In the genomic region with DNA sequence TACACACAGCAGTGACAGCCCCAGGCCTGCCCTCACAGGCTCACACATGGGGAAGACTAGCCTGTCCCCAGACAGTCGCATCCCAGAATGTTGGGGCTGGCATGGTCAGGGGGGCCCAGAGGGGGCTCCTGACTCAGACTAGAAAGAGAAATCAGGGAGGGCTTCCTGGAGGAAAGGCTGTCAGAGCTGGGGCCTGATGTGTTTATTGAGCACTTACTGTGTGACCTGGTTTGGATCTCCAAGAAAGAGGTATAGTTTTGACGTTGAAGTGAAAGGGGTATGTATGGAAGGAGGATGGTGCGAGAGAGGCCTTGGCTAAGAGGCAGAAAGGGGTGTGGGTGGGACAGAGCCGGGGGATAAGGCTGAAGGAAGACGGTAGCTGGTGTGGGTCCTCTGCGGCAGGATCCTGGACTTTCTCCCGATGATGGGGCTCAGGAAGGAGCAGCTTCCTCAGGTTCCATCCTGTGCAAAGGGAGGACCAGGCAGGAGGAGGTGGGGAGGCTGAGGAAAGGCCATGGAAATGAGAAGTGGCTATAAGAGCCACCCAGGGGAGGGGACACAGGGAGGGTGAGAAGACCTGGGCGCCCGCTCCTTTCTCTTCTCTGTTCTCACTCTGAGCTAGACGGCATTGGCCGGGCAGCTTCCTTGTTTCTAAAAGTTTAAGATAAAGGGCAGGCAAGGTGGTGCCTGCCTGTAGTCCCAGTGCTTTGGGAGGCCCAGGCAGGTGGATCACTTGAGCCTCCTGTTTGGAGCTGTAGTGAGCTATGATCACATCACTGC, we compare ENCODE assay signal across 17 cellular contexts. TPM values are rescaled to one million over a fixed set of nuclear protein-coding genes. Genes with fewer than 3 reads are reported as not detected.
DNase-seq lines count a peak whose midpoint lies in the region; ATAC-seq and TF ChIP-seq lines count a peak whose summit lies in the region.
"Had no signal": no experiment of that assay in that cellular context is flagged by ENCODE, and none has a peak within 500 bp of the region (broad histone marks: within the 10 kb centered on the region; RNA-seq: fewer than 3 reads in every experiment).

No MANE protein-coding gene starts in this region.

- CTCF ChIA-PET in IMR-90 (lab: Yijun Ruan, JAX), result interaction anchor here (0.6 to 1.4 kb wide), 2 partner anchors 38 to 40 kb away, joined by 4 read pairs; no protein-coding TSS in a partner anchor

- H3K56ac ChIP-seq in IMR-90 (ENCODE audit: extremely low read depth, insufficient read depth, low read length), result no peak overlapping the region

- H4K5ac ChIP-seq in IMR-90 (ENCODE audit: low read depth, low read length), result no peak overlapping the region

- no peak overlapping the region for H2BK5ac ChIP-seq in IMR-90 (ENCODE audit: low read depth, low read length, poor library complexity, severe bottlenecking)

- H3K18ac ChIP-seq in IMR-90 (ENCODE audit: low read depth, low read length), result no peak overlapping the region

- no peaks in the 10 kb centered on the region for H3K36me3 Mint-ChIP-seq in stimulated activated memory B cell treated with anti-CD40 and anti-IgM and Interleukin-4, amounts not matched to agents 10 μg/mL and 1 μg/mL and 100 μg/mL, for 72 hours
- H3K36me3 Mint-ChIP-seq: CD4-positive, CD25-positive, alpha-beta regulatory T cell had no signal

- no peak overlapping the region for H3K14ac ChIP-seq in IMR-90 (replicated peaks; ENCODE audit: low read depth, low read length)

- no peak overlapping the region for H2AFZ ChIP-seq in IMR-90 (replicated peaks; ENCODE audit: low read length, poor library complexity)

- no peaks in the 10 kb centered on the region for H3K9me3 ChIP-seq in IMR-90 (ENCODE audit: control insufficient read depth, insufficient read depth, low read length)
- H3K9me3 ChIP-seq: Caco-2, HAP-1 had no signal

- H4K8ac ChIP-seq in IMR-90 (ENCODE audit: low read depth in 2 of 2, low read length in 2 of 2), result no peak overlapping the region

- TF ChIP-seq POLR2A in IMR-90 (IDR thresholded peaks at IDR 0.05; ENCODE audit: low read depth, low read length), result no peak

- DNase-seq in left cardiac atrium, result peak; percentile 14
- no peak for DNase-seq in Right ventricle myocardium superior
- DNase-seq in IMR-90, result no peak
- DNase-seq in UCSD-AML1 (lab: John Stamatoyannopoulos, UW; ENCODE audit: unreplicated experiment), result peak; percentile 23
- DNase-seq in central memory CD4-positive, alpha-beta T cell, result no peak
- no peak for DNase-seq in NCI-H1092 (lab: John Stamatoyannopoulos, UW)
- DNase-seq in foreskin keratinocyte, result no peak
- DNase-seq: Caco-2; CD4-positive, CD25-positive, alpha-beta regulatory T cell; EL; NCI-H1092 treated with DMSO at 0.1 percent for 48 hours; NCI-H2081 treated with DMSO at 0.1 percent for 48 hours; NCI-H510A; NCI-H774; SHP77 had no signal

- peak overlapping the region; percentile 17 for H3K27ac Mint-ChIP-seq in stimulated activated memory B cell treated with anti-CD40 and anti-IgM and Interleukin-4, amounts not matched to agents 10 μg/mL and 1 μg/mL and 100 μg/mL, for 72 hours

- no peaks in the 10 kb centered on the region for H4K20me1 ChIP-seq in IMR-90 (ENCODE audit: insufficient read depth, low read length)

- TF ChIP-seq CTCF in IMR-90 (conservative IDR thresholded peaks at IDR 0.05; ENCODE audit: low read depth, low read length) (no peak), foreskin keratinocyte (conservative IDR thresholded peaks at IDR 0.05) (no peak)

- H3K9ac ChIP-seq in IMR-90 (ENCODE audit: low read depth, low read length), result no peak overlapping the region

- H3K9me3 Mint-ChIP-seq in stimulated activated memory B cell treated with anti-CD40 and anti-IgM and Interleukin-4, amounts not matched to agents 10 μg/mL and 1 μg/mL and 100 μg/mL, for 72 hours, result no peaks in the 10 kb centered on the region
- H3K9me3 Mint-ChIP-seq: CD4-positive, CD25-positive, alpha-beta regulatory T cell had no signal

- H3K4me1 ChIP-seq in IMR-90 (ENCODE audit: control insufficient read depth, insufficient read depth, low read length), result peaks cover 4% of the 10 kb centered on the region
- peaks cover 10% of the 10 kb centered on the region for H3K4me1 ChIP-seq in foreskin keratinocyte
- H3K4me1 ChIP-seq: HAP-1 had no signal

- dilution Hi-C loops in IMR-90 (cut with HindIII; ENCODE audit: low sequenced_read_pairs, unreplicated experiment), result no loop called here

- ATAC-seq in left cardiac atrium, result no peak
- ATAC-seq in Right ventricle myocardium superior (ENCODE audit: poor library complexity), result no peak
- no peak for ATAC-seq in IMR-90 (ENCODE audit: low read depth)
- no peak for ATAC-seq in stimulated activated memory B cell treated with anti-CD40 and anti-IgM and Interleukin-4, amounts not matched to agents 10 μg/mL and 1 μg/mL and 100 μg/mL, for 72 hours
- no peak for ATAC-seq in foreskin keratinocyte

- no peak overlapping the region for H3K27ac ChIP-seq in IMR-90 (ENCODE audit: insufficient read depth, low read length)
- no peak overlapping the region for H3K27ac ChIP-seq in foreskin keratinocyte

- H4K91ac ChIP-seq in IMR-90 (ENCODE audit: insufficient read depth, low read depth, low read length), result no peak overlapping the region

- H2BK15ac ChIP-seq in IMR-90 (ENCODE audit: low read depth, low read length), result no peak overlapping the region

- no peak for TF ChIP-seq RAD21 in IMR-90 (IDR thresholded peaks at IDR 0.05; ENCODE audit: low read length)

- H2AK9ac ChIP-seq in IMR-90 (replicated peaks; ENCODE audit: low read depth, low read length, poor library complexity), result no peak overlapping the region

- H3K23ac ChIP-seq in IMR-90 (ENCODE audit: low read depth, low read length), result no peak overlapping the region

- H3K9me1 ChIP-seq in IMR-90 (ENCODE audit: insufficient read depth, low read length), result 0 out of 2 replicates have a peak, but pooled peaks cover 3% of the 10 kb centered on the region

- no peak overlapping the region for H3K4me3 ChIP-seq in IMR-90 (ENCODE audit: insufficient read depth, low read depth, low read length)
- H3K4me3 ChIP-seq: HAP-1 had no signal

- no peak overlapping the region for H3K4me2 ChIP-seq in IMR-90 (ENCODE audit: low read depth, low read length)

- H3K4me3 Mint-ChIP-seq in stimulated activated memory B cell treated with anti-CD40 and anti-IgM and Interleukin-4, amounts not matched to agents 10 μg/mL and 1 μg/mL and 100 μg/mL, for 72 hours, result no peak overlapping the region
- H3K4me3 Mint-ChIP-seq: CD4-positive, CD25-positive, alpha-beta regulatory T cell had no signal

- H2AK5ac ChIP-seq in IMR-90 (ENCODE audit: low read depth, low read length), result peak overlapping the region; percentile 5

- H3K36me3 ChIP-seq in IMR-90 (ENCODE audit: control insufficient read depth, insufficient read depth, low read length), result no peaks in the 10 kb centered on the region
- H3K36me3 ChIP-seq: HAP-1 had no signal

- H3K79me1 ChIP-seq in IMR-90 (ENCODE audit: low read depth in 1 of 2, low read length in 2 of 2), result no peaks in the 10 kb centered on the region

- 0 out of 2 replicates have a peak overlapping the region, but pooled peaks have one; percentile 24 for H3K4ac ChIP-seq in IMR-90 (ENCODE audit: low read depth, low read length)

- no peak overlapping the region for H2BK120ac ChIP-seq in IMR-90 (ENCODE audit: low read depth, low read length)

- H3K27me3 Mint-ChIP-seq in stimulated activated memory B cell treated with anti-CD40 and anti-IgM and Interleukin-4, amounts not matched to agents 10 μg/mL and 1 μg/mL and 100 μg/mL, for 72 hours, result peaks cover 36% of the 10 kb centered on the region

- BruUV-seq in IMR-90 (replicated peaks; lab: Mats Ljungman, UMichigan), result no TSS peak

- intact Hi-C loops in left cardiac atrium (cut with DNase I) (no loop called here), Right ventricle myocardium superior (cut with DNase I) (no loop called here), IMR-90 (cut with micrococcal nuclease) (no loop called here)

- POLR2A ChIA-PET in IMR-90 (lab: Charles Lee; ENCODE audit: unreplicated experiment), result interaction anchor here (0.6 kb wide), 1 partner anchor 91 kb away, joined by 13 read pairs; no protein-coding TSS in a partner anchor

- in situ Hi-C loops in IMR-90 (cut with MboI; ENCODE audit: low sequenced_read_pairs), result no loop called here

- WGBS in IMR-90 (ENCODE audit: extremely low coverage in 2 of 2, insufficient read length in 1 of 2), 2 experiments, result 87 to 100% methylated on average over 2 to 3 of the region's 11 CpGs

- H3K27me3 ChIP-seq in IMR-90 (ENCODE audit: control insufficient read depth, insufficient read depth, low read length) (no peaks in the 10 kb centered on the region), foreskin keratinocyte (no peaks in the 10 kb centered on the region)

- no peak overlapping the region for H2BK20ac ChIP-seq in IMR-90 (ENCODE audit: low read depth, low read length)

- H3K4me1 Mint-ChIP-seq in stimulated activated memory B cell treated with anti-CD40 and anti-IgM and Interleukin-4, amounts not matched to agents 10 μg/mL and 1 μg/mL and 100 μg/mL, for 72 hours, result peaks cover 42% of the 10 kb centered on the region

TF ChIP-seq in IMR-90, 13 proteins besides CTCF, POLR2A, EP300 and RAD21 (continues in another document):
- TF ChIP-seq RCOR1 (IDR thresholded peaks at IDR 0.05; ENCODE audit: insufficient replicate concordance, low read length), result no peak
- TF ChIP-seq FOS (IDR thresholded peaks at IDR 0.05; ENCODE audit: low read depth, low read length), result no peak
- no peak for TF ChIP-seq MAZ (IDR thresholded peaks at IDR 0.05; ENCODE audit: borderline replicate concordance, low read depth, low read length)
- no peak for TF ChIP-seq SMC3 (IDR thresholded peaks at IDR 0.05; ENCODE audit: low read depth, low read length)

RNA-seq across cellular contexts. Expression of a gene that starts 16.1 kb away (rescaled TPM):
- 10 to 100 TPM; 22.6 to 65.0 TPM for total RNA-seq in left cardiac atrium
- total RNA-seq in Right ventricle myocardium superior, result 14.6 TPM
- 1.6 and 1.9 TPM in 2 replicates for total RNA-seq in IMR-90 (2012; rRNA removed)
- polyA plus RNA-seq in IMR-90 (2012; rRNA removed), result 24.1 and 26.0 TPM in 2 replicates
- polyA plus RNA-seq in IMR-90 (2012; cell fraction: cytosol; rRNA removed), result 26.7 and 52.5 TPM in 2 replicates
- 76.1 and 110 TPM in 2 replicates for polyA plus RNA-seq in IMR-90 (2012; cell fraction: nucleus; rRNA removed; ENCODE audit: low replicate concordance)
- 3.5 and 5.2 TPM in 2 replicates for total RNA-seq in foreskin keratinocyte
- polyA plus RNA-seq in foreskin keratinocyte, result 6.8 and 8.8 TPM in 2 replicates

RNA-seq across cellular contexts. Expression of a gene that starts 33.5 kb away (rescaled TPM):
- not detected for total RNA-seq in left cardiac atrium
- total RNA-seq in Right ventricle myocardium superior, result not detected
- total RNA-seq in IMR-90 (2012; rRNA removed), result not detected in 2 replicates
- polyA plus RNA-seq in IMR-90 (2012; rRNA removed), result not detected in 2 replicates
- not detected in 2 replicates for polyA plus RNA-seq in IMR-90 (2012; cell fraction: cytosol; rRNA removed)
- not detected in 2 replicates for polyA plus RNA-seq in IMR-90 (2012; cell fraction: nucleus; rRNA removed; ENCODE audit: low replicate concordance)
- total RNA-seq in foreskin keratinocyte, result not detected in 2 replicates
- not detected in 2 replicates for polyA plus RNA-seq in foreskin keratinocyte
- total RNA-seq: Caco-2; CD4-positive, CD25-positive, alpha-beta regulatory T cell had no signal
- polyA plus RNA-seq: CD4-positive, CD25-positive, alpha-beta regulatory T cell had no signal

RNA-seq across cellular contexts. Expression of a gene that starts 45.3 kb away (rescaled TPM):
- not detected for total RNA-seq in left cardiac atrium
- not detected for total RNA-seq in Right ventricle myocardium superior
- total RNA-seq in IMR-90 (2012; rRNA removed), result not detected in 2 replicates
- polyA plus RNA-seq in IMR-90 (2012; rRNA removed), result not detected in 2 replicates
- 0.02 TPM in 1 of 2 replicates, not detected in the other for polyA plus RNA-seq in IMR-90 (2012; cell fraction: cytosol; rRNA removed)
- polyA plus RNA-seq in IMR-90 (2012; cell fraction: nucleus; rRNA removed; ENCODE audit: low replicate concordance), result 0.12 TPM in 1 of 2 replicates, not detected in the other
- 40.5 and 44.8 TPM in 2 replicates for total RNA-seq in foreskin keratinocyte
- polyA plus RNA-seq in foreskin keratinocyte, result 46.3 and 46.9 TPM in 2 replicates
- total RNA-seq: CD4-positive, CD25-positive, alpha-beta regulatory T cell had no signal
- polyA plus RNA-seq: CD4-positive, CD25-positive, alpha-beta regulatory T cell had no signal

Comparison
In these comparisons a context has a peak if more than half of its experiments do, and no peak if none do; other contexts are left out.
1. DNase-seq: peak in left cardiac atrium (single experiment) and UCSD-AML1 (single experiment); none in Right ventricle myocardium superior (single experiment), IMR-90 (single experiment), central memory CD4-positive, alpha-beta T cell (single experiment), NCI-H1092 (single experiment) and foreskin keratinocyte (0 of 2).
2. RNA of a gene that starts 45.3 kb away (total RNA-seq): 40.5 to 44.8 TPM in foreskin keratinocyte; not detected in left cardiac atrium, not detected in Right ventricle myocardium superior (single experiment) and not detected in IMR-90; every median in the first group is over 10 times any median in the second.